In genomic region chr2:130391058-130391871, GRCh38 we compare ENCODE assay signal across 8 cellular contexts. TPM values are rescaled to one million over a fixed set of nuclear protein-coding genes. Genes with fewer than 3 reads are reported as not detected.
DNase-seq lines count a peak whose midpoint lies in the region; TF ChIP-seq lines count a peak whose summit lies in the region.

No MANE protein-coding gene starts in this region.

- no peak overlapping the region for H3K23ac ChIP-seq in neuronal stem cell (ENCODE audit: low read depth, low read length, poor library complexity)

- H3K27ac ChIP-seq in GM23248 = peak overlapping the region; percentile 82
- peak overlapping the region; percentile 98 for H3K27ac ChIP-seq in Karpas-422 (ENCODE audit: low read length)
- H3K27ac ChIP-seq in neuronal stem cell (replicated peaks; ENCODE audit: low read length) = no peak overlapping the region
- H3K27ac ChIP-seq in tibial nerve = peak overlapping the region; percentile 24 to 88 (median 79)

- no peak overlapping the region for H2AK5ac ChIP-seq in neuronal stem cell (ENCODE audit: low read depth, low read length)

- H3K79me2 ChIP-seq in GM23248 (ENCODE audit: insufficient read depth) (no peaks in the 10 kb centered on the region), Karpas-422 (ENCODE audit: low read length) (no peaks in the 10 kb centered on the region)

- H3K4me2 ChIP-seq in GM23248 (ENCODE audit: unreplicated experiment) (peak overlapping the region; percentile 72), Karpas-422 (ENCODE audit: low read depth, low read length, poor library complexity, severe bottlenecking) (peak overlapping the region; percentile 88), neuronal stem cell (ENCODE audit: insufficient read depth, low read length, poor library complexity, severe bottlenecking) (peak overlapping the region; percentile 64)

- no peak for TF ChIP-seq POLR2A in tibial nerve (IDR thresholded peaks at IDR 0.05)

- H3K79me1 ChIP-seq in neuronal stem cell (ENCODE audit: low read depth, low read length) = no peaks in the 10 kb centered on the region

- no peak overlapping the region for H2BK15ac ChIP-seq in neuronal stem cell (ENCODE audit: low read length)

- CTCF ChIA-PET in activated naive CD4-positive, alpha-beta T cell treated with anti-CD3 and anti-CD28 coated beads, Interleukin-2, amount 10 ng/mL, durations not matched to agents 7 days and 5 days (lab: Charles Lee) = interaction anchor here (0.7 to 1.2 kb wide), 2 partner anchors 48 to 49 kb away, joined by 3 to 4 read pairs; partner anchors contain the start of gene IMP4

- H3K14ac ChIP-seq in neuronal stem cell (ENCODE audit: low read length) = peak overlapping the region; percentile 40

- DNase-seq in ELF-1 (ENCODE audit: low read depth, low spot score) = peak; percentile 63
- DNase-seq in GM23248 = peak; percentile 89
- DNase-seq in Karpas-422 = peak; percentile 95
- DNase-seq in SHP77 (lab: John Stamatoyannopoulos, UW) = peak; percentile 54 to 70
- DNase-seq in activated naive CD4-positive, alpha-beta T cell treated with anti-CD3 and anti-CD28 coated beads, Interleukin-2, amount 10 ng/mL, durations not matched to agents 7 days and 5 days = peak; percentile 84
- peak; percentile 83 for DNase-seq in germinal center (ENCODE audit: low spot score)
- DNase-seq in neuronal stem cell (ENCODE audit: low spot score) = peak; percentile 44
- peak; percentile 56 to 62 for DNase-seq in tibial nerve (ENCODE audit: low spot score in 2 of 2)

- no peaks in the 10 kb centered on the region for H3K36me3 Mint-ChIP-seq in activated naive CD4-positive, alpha-beta T cell treated with anti-CD3 and anti-CD28 coated beads, Interleukin-2, amount 10 ng/mL, durations not matched to agents 7 days and 5 days

- H3K4me1 ChIP-seq in GM23248 (ENCODE audit: insufficient read depth) (peaks cover 6% of the 10 kb centered on the region; the same call in 1 of the 2 replicates), Karpas-422 (ENCODE audit: low read length) (peaks cover 60% of the 10 kb centered on the region), neuronal stem cell (ENCODE audit: control insufficient read depth in 2 of 2, insufficient read depth in 1 of 2, low read depth in 1 of 2, low read length in 2 of 2) (peaks cover 7 to 11% of the 10 kb centered on the region in 2 donors), tibial nerve (peaks cover 0 to 43% (median 30%) of the 10 kb centered on the region in 4 donors)

- H2AFZ ChIP-seq in GM23248 (peak overlapping the region; percentile 93), Karpas-422 (ENCODE audit: low read length) (peak overlapping the region; percentile 22), neuronal stem cell (ENCODE audit: low read length) (peak overlapping the region; percentile 97)

- H4K91ac ChIP-seq in neuronal stem cell (ENCODE audit: low read depth, low read length, poor library complexity) = peak overlapping the region; percentile 35

- WGBS in GM23248 (ENCODE audit: low coverage in 1 of 2, low lambda C conversion rate in 2 of 2, missing lambda C conversion rate in 2 of 2), 2 experiments = 1% methylated on average over 56 to 59 of the region's 59 CpGs
- no CpG with 5 or more reads among the region's 59 CpGs for WGBS in neuronal stem cell (ENCODE audit: extremely low coverage in 2 of 2, insufficient read length in 2 of 2, insufficient replicate concordance in 1 of 2), 2 donors
- WGBS in tibial nerve, 2 donors = 3% methylated on average over 34 to 55 of the region's 59 CpGs

- no peaks in the 10 kb centered on the region for H3K9me2 ChIP-seq in GM23248 (ENCODE audit: insufficient read depth)
- H3K9me2 ChIP-seq in Karpas-422 (replicated peaks; ENCODE audit: insufficient read depth, low read length) = no peaks in the 10 kb centered on the region

- no peak overlapping the region for H2BK5ac ChIP-seq in neuronal stem cell (ENCODE audit: low read length)

- H3K18ac ChIP-seq in neuronal stem cell (ENCODE audit: low read length) = peak overlapping the region; percentile 89

- H3K36me3 ChIP-seq in GM23248 (ENCODE audit: low read depth) = no peaks in the 10 kb centered on the region
- H3K36me3 ChIP-seq in Karpas-422 (ENCODE audit: insufficient read depth, low read length) = no peaks in the 10 kb centered on the region
- no peaks in the 10 kb centered on the region for H3K36me3 ChIP-seq in neuronal stem cell (replicated peaks in 1 of 2; ENCODE audit: control insufficient read depth in 2 of 2, insufficient read depth in 2 of 2, low read length in 2 of 2)
- H3K36me3 ChIP-seq in tibial nerve = no peaks in the 10 kb centered on the region

- TF ChIP-seq EP300 in tibial nerve (IDR thresholded peaks at IDR 0.05) = peak in 1 of 2 donors; percentile 36

- no peak overlapping the region for H2BK12ac ChIP-seq in neuronal stem cell (ENCODE audit: low read length)

- H3K9ac ChIP-seq in GM23248 (peak overlapping the region; percentile 90), Karpas-422 (ENCODE audit: low read length) (peak overlapping the region; percentile 92), neuronal stem cell (ENCODE audit: low read depth, low read length, poor library complexity) (peak overlapping the region; percentile 63)

- peak overlapping the region; percentile 90 for H3K27ac Mint-ChIP-seq in activated naive CD4-positive, alpha-beta T cell treated with anti-CD3 and anti-CD28 coated beads, Interleukin-2, amount 10 ng/mL, durations not matched to agents 7 days and 5 days

- in situ Hi-C loops in GM23248 (cut with MboI) = no loop called here

- H3F3A ChIP-seq in GM23248 (ENCODE audit: insufficient read depth) = peaks cover 3% of the 10 kb centered on the region; the same call in 1 of the 2 replicates

- peaks cover 19% of the 10 kb centered on the region for H3K4me1 Mint-ChIP-seq in activated naive CD4-positive, alpha-beta T cell treated with anti-CD3 and anti-CD28 coated beads, Interleukin-2, amount 10 ng/mL, durations not matched to agents 7 days and 5 days

- H4K20me1 ChIP-seq in GM23248 (ENCODE audit: insufficient read depth) (no peaks in the 10 kb centered on the region), Karpas-422 (ENCODE audit: insufficient read depth, low read depth, low read length) (no peaks in the 10 kb centered on the region)

- H3K4me3 ChIP-seq in GM23248 = peak overlapping the region; percentile 90
- peak overlapping the region; percentile 72 for H3K4me3 ChIP-seq in Karpas-422 (ENCODE audit: low read length)
- H3K4me3 ChIP-seq in neuronal stem cell (ENCODE audit: low read length in 2 of 2) = peak overlapping the region; percentile 62 to 96
- peak overlapping the region; percentile 58 to 78 (median 68) for H3K4me3 ChIP-seq in tibial nerve

- H3K9me3 ChIP-seq in GM23248 (ENCODE audit: low read depth) (no peaks in the 10 kb centered on the region), Karpas-422 (ENCODE audit: low read length) (no peaks in the 10 kb centered on the region), neuronal stem cell (replicated peaks in 1 of 2; ENCODE audit: control insufficient read depth in 2 of 2, insufficient read depth in 1 of 2, low read depth in 1 of 2, low read length in 2 of 2) (no peaks in the 10 kb centered on the region), tibial nerve (no peaks in the 10 kb centered on the region)

- peak overlapping the region; percentile 82 for H3K4me3 Mint-ChIP-seq in activated naive CD4-positive, alpha-beta T cell treated with anti-CD3 and anti-CD28 coated beads, Interleukin-2, amount 10 ng/mL, durations not matched to agents 7 days and 5 days

- H3K4ac ChIP-seq in neuronal stem cell (ENCODE audit: low read length) = no peak overlapping the region

- H3K27me3 Mint-ChIP-seq in activated naive CD4-positive, alpha-beta T cell treated with anti-CD3 and anti-CD28 coated beads, Interleukin-2, amount 10 ng/mL, durations not matched to agents 7 days and 5 days = peaks cover 32% of the 10 kb centered on the region

- no peak for TF ChIP-seq CTCF in tibial nerve (IDR thresholded peaks at IDR 0.05)

- H3K9me3 Mint-ChIP-seq in activated naive CD4-positive, alpha-beta T cell treated with anti-CD3 and anti-CD28 coated beads, Interleukin-2, amount 10 ng/mL, durations not matched to agents 7 days and 5 days = no peaks in the 10 kb centered on the region

- H4K8ac ChIP-seq in neuronal stem cell (ENCODE audit: low read depth, low read length) = no peak overlapping the region

- H3K27me3 ChIP-seq in GM23248 (replicated peaks; ENCODE audit: insufficient read depth) (no peaks in the 10 kb centered on the region), Karpas-422 (ENCODE audit: low read length) (no peaks in the 10 kb centered on the region), neuronal stem cell (ENCODE audit: control insufficient read depth in 3 of 3, insufficient read depth in 3 of 3, low read depth in 1 of 3, low read length in 3 of 3) (peaks cover 0 to 3% (median 2%) of the 10 kb centered on the region in 3 experiments), tibial nerve (no peaks in the 10 kb centered on the region)

- peak overlapping the region; percentile 74 for H2BK120ac ChIP-seq in neuronal stem cell (ENCODE audit: low read depth, low read length)

RNA-seq across cellular contexts. Expression of gene PTPN18, which starts 35.4 kb away (rescaled TPM):
- total RNA-seq in GM23248 (2014; rRNA removed; shearing (Covaris generic)) = 17.5 and 24.3 TPM in 2 replicates
- 19.1 and 19.2 TPM in 2 replicates for polyA plus RNA-seq in GM23248 (2016; fragmentation: Nextera tagmentation; extraction: Ambion mirVana)
- total RNA-seq in Karpas-422 (2014; rRNA removed; shearing (Covaris generic); ENCODE audit: low replicate concordance) = 229 and 264 TPM in 2 replicates
- 24.7 TPM for polyA plus RNA-seq in neuronal stem cell (2013, experiment 1 of 2)
- 25.2 TPM for polyA plus RNA-seq in neuronal stem cell (2013, experiment 2 of 2)
- total RNA-seq in tibial nerve = 10 to 100 TPM; 39.8 to 72.6 (median 54.8) TPM

RNA-seq across cellular contexts. Expression of gene IMP4, which starts 48.6 kb away (rescaled TPM):
- total RNA-seq in GM23248 (2014; rRNA removed; shearing (Covaris generic)) = 109 and 110 TPM in 2 replicates
- 79.1 and 90.4 TPM in 2 replicates for polyA plus RNA-seq in GM23248 (2016; fragmentation: Nextera tagmentation; extraction: Ambion mirVana)
- 233 and 379 TPM in 2 replicates for total RNA-seq in Karpas-422 (2014; rRNA removed; shearing (Covaris generic); ENCODE audit: low replicate concordance)
- 49.5 TPM for polyA plus RNA-seq in neuronal stem cell (2013, experiment 1 of 2)
- 45.4 TPM for polyA plus RNA-seq in neuronal stem cell (2013, experiment 2 of 2)
- 100 to 1,000 TPM in 1 of 4 donors, 10 to 100 TPM in 3; 72.6 to 207 (median 93.3) TPM for total RNA-seq in tibial nerve

Comparison
In these comparisons a context has a peak if more than half of its experiments do, and no peak if none do; other contexts are left out.
1. DNase-seq: peak in every context shown above with its lines; median percentile 95 in Karpas-422; 89 in GM23248; 84 in activated naive CD4-positive, alpha-beta T cell treated with anti-CD3 and anti-CD28 coated beads, Interleukin-2, amount 10 ng/mL, durations not matched to agents 7 days and 5 days; 83 in germinal center; 63 in ELF-1; 62 in SHP77; 59 in tibial nerve; 44 in neuronal stem cell.
2. H2AFZ ChIP-seq: peak in every context shown above with its lines; median percentile 97 in neuronal stem cell; 93 in GM23248; 22 in Karpas-422.